Comparison of ENCODE assay signal across 9 cellular contexts in the genomic region with DNA sequence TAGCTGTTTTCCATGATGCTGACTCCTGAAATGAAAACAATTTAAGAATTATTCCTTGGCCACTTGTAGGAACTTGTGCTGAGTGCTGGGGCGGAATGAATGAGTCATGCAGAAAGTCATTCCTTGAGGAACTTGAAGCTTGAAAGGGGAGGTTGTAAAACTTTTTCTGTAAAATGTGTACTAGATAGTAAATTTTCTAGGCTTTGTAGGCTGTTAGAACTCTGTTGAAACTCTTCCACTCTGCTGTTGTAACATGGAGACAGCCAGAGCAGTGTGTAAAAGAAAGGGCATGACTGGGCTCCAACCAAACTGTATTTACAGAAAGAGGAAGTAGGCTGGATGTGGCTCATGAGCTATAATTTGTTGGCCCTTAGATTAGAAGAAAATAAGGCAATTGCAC. TPM values are rescaled to one million over a fixed set of nuclear protein-coding genes. Genes with fewer than 3 reads are reported as not detected.
DNase-seq lines count a peak whose midpoint lies in the region; ATAC-seq, FAIRE-seq and TF ChIP-seq lines count a peak whose summit lies in the region.
"Had no signal": no experiment of that assay in that cellular context is flagged by ENCODE, and none has a peak within 500 bp of the region (broad histone marks: within the 10 kb centered on the region; RNA-seq: fewer than 3 reads in every experiment).

No MANE protein-coding gene starts in this region.

- no peaks in the 10 kb centered on the region for H3K4me1 ChIP-seq in psoas muscle

- H3K4me3 ChIP-seq in fibroblast of the aortic adventitia (ENCODE audit: low read depth, low read length) = no peak overlapping the region
- H3K4me3 ChIP-seq in psoas muscle = no peak overlapping the region

- 69 to 76% (median 71%) methylated on average over 1 of the region's 1 CpG for WGBS in psoas muscle, 3 donors

- peak overlapping the region; percentile 51 for H3K27ac ChIP-seq in psoas muscle

- H3K36me3 ChIP-seq in psoas muscle (ENCODE audit: insufficient read depth in 1 of 2, low read depth in 1 of 2) = no peaks in the 10 kb centered on the region

- peak; percentile 93 for FAIRE-seq in H54 (lab: Jason Lieb, UNC)

- H3K9me3 ChIP-seq in psoas muscle = no peaks in the 10 kb centered on the region

- peak; percentile 21 to 75 (median 62) for ATAC-seq in psoas muscle
- ATAC-seq in GM21447 (IDR thresholded peaks at IDR 0.05; ENCODE audit: unreplicated experiment) = no peak
- ATAC-seq in GM19463 (IDR thresholded peaks at IDR 0.05; ENCODE audit: unreplicated experiment) = no peak

- peak; percentile 83 for DNase-seq in AG08395 (ENCODE audit: low spot score)
- DNase-seq in H54 (ENCODE audit: insufficient read length, low spot score) = peak; percentile 8
- DNase-seq in SIG-M5 treated with dmso at 0.1 percent for 504 hours (lab: John Stamatoyannopoulos, UW; ENCODE audit: unreplicated experiment) = peak; percentile 100
- DNase-seq in fibroblast of the aortic adventitia (ENCODE audit: low read depth) = peak; percentile 97
- peak; percentile 14 to 37 for DNase-seq in psoas muscle
- no peak for DNase-seq in activated T-cell treated with anti-CD3 and anti-CD28 coated beads for 4 hours

- no peaks in the 10 kb centered on the region for H3K27me3 ChIP-seq in psoas muscle (ENCODE audit: insufficient read depth in 3 of 3, low read length in 2 of 3)

- intact Hi-C loops in psoas muscle (cut with DNase I) = no loop called here

- TF ChIP-seq POLR2A in H54 (IDR thresholded peaks at IDR 0.05; ENCODE audit: low read depth, low read length) = no peak

- TF ChIP-seq CTCF in fibroblast of the aortic adventitia (IDR thresholded peaks at IDR 0.05; ENCODE audit: insufficient read depth, low read length) = no peak
- no peak for TF ChIP-seq CTCF in psoas muscle (IDR thresholded peaks at IDR 0.05)

RNA-seq across cellular contexts. Expression of gene ABCA8, which starts 46.1 kb away (rescaled TPM):
- total RNA-seq in fibroblast of the aortic adventitia (ENCODE audit: low replicate concordance) = 93.5 and 231 TPM in 2 replicates
- total RNA-seq in psoas muscle = 10 to 100 TPM in 3 of 4 donors, 1 to 10 TPM in 1; 8.7 to 25.3 (median 14.4) TPM
- 10 to 100 TPM in 1 of 3 donors, 1 to 10 TPM in 2; 3.7 to 10.8 (median 4.8) TPM for polyA plus RNA-seq in psoas muscle
- total RNA-seq: Daoy had no signal

Comparison
In these comparisons a context has a peak if more than half of its experiments do, and no peak if none do; other contexts are left out.
1. ATAC-seq: peak in psoas muscle (4 of 4); none in GM21447 (single experiment) and GM19463 (single experiment).